In the genomic region with DNA sequence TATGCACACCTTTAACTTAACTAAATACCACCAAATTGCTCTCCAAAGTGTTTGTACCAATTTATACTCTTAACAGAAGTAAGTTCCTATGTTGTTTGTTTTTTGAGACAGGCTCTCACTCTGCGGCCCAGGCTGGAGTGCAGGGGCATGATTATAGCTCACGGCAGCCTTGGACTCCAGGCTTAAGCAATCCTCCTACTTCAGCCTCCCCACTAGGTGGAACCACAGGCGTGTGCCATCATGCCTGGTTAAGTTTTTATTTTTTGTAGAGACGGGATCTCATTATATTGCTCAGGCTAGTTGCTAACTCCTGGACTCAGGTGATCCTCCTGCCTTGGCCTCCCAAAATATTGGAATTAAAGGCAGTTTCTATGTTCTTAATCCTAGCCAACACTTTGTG, we compare ENCODE assay signal across 11 cellular contexts. TPM values are rescaled to one million over a fixed set of nuclear protein-coding genes. Genes with fewer than 3 reads are reported as not detected.
DNase-seq lines count a peak whose midpoint lies in the region; ATAC-seq, FAIRE-seq and TF ChIP-seq lines count a peak whose summit lies in the region.
"Had no signal": no experiment of that assay in that cellular context is flagged by ENCODE, and none has a peak within 500 bp of the region (broad histone marks: within the 10 kb centered on the region; RNA-seq: fewer than 3 reads in every experiment).

No MANE protein-coding gene starts in this region.

- peak; percentile 44 for TF ChIP-seq CTCF in HepG2 (CRISPR knock-in tag; IDR thresholded peaks at IDR 0.05)
- TF ChIP-seq CTCF in right lobe of liver (IDR thresholded peaks at IDR 0.05) = no peak
- peak; percentile 6; the same call in 1 of the 2 replicates for TF ChIP-seq CTCF in OCI-LY1 (IDR thresholded peaks at IDR 0.05; ENCODE audit: low read length)
- peak in 2 of 3 experiments; percentile 7 to 13; a peak in 2 of 4 replicates for TF ChIP-seq CTCF in H1 (IDR thresholded peaks at IDR 0.05; ENCODE audit: control extremely low read depth in 1 of 3, insufficient read depth in 1 of 3, low read depth in 1 of 3, low read length in 3 of 3)
- TF ChIP-seq CTCF in uterus (IDR thresholded peaks at IDR 0.05) = no peak

- POLR2A ChIA-PET in HepG2 (lab: Yijun Ruan, JAX) (no interaction called here), H1 (lab: Charles Lee; ENCODE audit: partially characterized antibody) (interaction anchor here (0.9 kb wide), 1 partner anchor 10 kb away, joined by 3 read pairs; no protein-coding TSS in a partner anchor)

- no peak overlapping the region for H3K4ac ChIP-seq in H1 (replicated peaks; ENCODE audit: insufficient read length, low read depth, low read length)

- no peak overlapping the region for H4K8ac ChIP-seq in H1 (ENCODE audit: extremely low read depth, insufficient read depth, low read length)

- H4K20me1 ChIP-seq in HepG2 (ENCODE audit: insufficient read depth, low read length) = no peaks in the 10 kb centered on the region
- H4K20me1 ChIP-seq in OCI-LY1 (ENCODE audit: insufficient read depth, low read length) = no peaks in the 10 kb centered on the region
- H4K20me1 ChIP-seq in H1 (replicated peaks in 1 of 2; ENCODE audit: control insufficient read depth in 1 of 2, insufficient read depth in 2 of 2, low read length in 2 of 2) = no peaks in the 10 kb centered on the region
- H4K20me1 ChIP-seq: BLaER1 had no signal

- H3K23ac ChIP-seq in H1 (ENCODE audit: insufficient read length) = no peak overlapping the region

- no peak overlapping the region for H3K27ac ChIP-seq in HepG2 (ENCODE audit: extremely low read length, insufficient read depth, low read length)
- H3K27ac ChIP-seq in right lobe of liver = no peak overlapping the region
- H3K27ac ChIP-seq in OCI-LY1 (ENCODE audit: low read depth, low read length, poor library complexity, severe bottlenecking) = no peak overlapping the region
- H3K27ac ChIP-seq in H1 (ENCODE audit: low read depth, low read length) = no peak overlapping the region
- H3K27ac ChIP-seq in uterus = peak overlapping the region; percentile 61 to 68
- H3K27ac ChIP-seq: BLaER1 had no signal

- TF ChIP-seq POLR2A in HepG2 (IDR thresholded peaks at IDR 0.05; ENCODE audit: insufficient read depth in 1 of 2, low read depth in 2 of 2, low read length in 2 of 2) (no peak), right lobe of liver (IDR thresholded peaks at IDR 0.05) (no peak), H1 (IDR thresholded peaks at IDR 0.05; ENCODE audit: control extremely low read depth in 1 of 2, low read depth in 2 of 2, low read length in 2 of 2) (no peak), uterus (IDR thresholded peaks at IDR 0.05) (no peak)

- H3K56ac ChIP-seq in H1 (replicated peaks; ENCODE audit: insufficient read length, low read depth, low read length) = no peak overlapping the region

- no peak overlapping the region for H3K14ac ChIP-seq in H1 (ENCODE audit: insufficient read length)

- H3K36me3 ChIP-seq in HepG2 (replicated peaks in 1 of 2; ENCODE audit: control insufficient read depth in 1 of 2, insufficient read depth in 2 of 2, low read length in 2 of 2) = no peaks in the 10 kb centered on the region
- no peaks in the 10 kb centered on the region for H3K36me3 ChIP-seq in right lobe of liver
- no peaks in the 10 kb centered on the region for H3K36me3 ChIP-seq in OCI-LY1 (ENCODE audit: insufficient read depth, low read length)
- H3K36me3 ChIP-seq in H1 (ENCODE audit: control insufficient read depth in 2 of 4, insufficient read depth in 4 of 4, low read length in 3 of 4) = no peaks in the 10 kb centered on the region
- no peaks in the 10 kb centered on the region for H3K36me3 ChIP-seq in uterus
- H3K36me3 ChIP-seq: BLaER1 had no signal

- no peaks in the 10 kb centered on the region for H3K9me3 ChIP-seq in HepG2 (ENCODE audit: low read length)
- no peaks in the 10 kb centered on the region for H3K9me3 ChIP-seq in right lobe of liver
- H3K9me3 ChIP-seq in OCI-LY1 (ENCODE audit: low read length) = no peaks in the 10 kb centered on the region
- no peaks in the 10 kb centered on the region for H3K9me3 ChIP-seq in H1 (ENCODE audit: insufficient read depth in 2 of 2, low read depth in 1 of 2, low read length in 1 of 2)
- H3K9me3 ChIP-seq in uterus = no peaks in the 10 kb centered on the region
- H3K9me3 ChIP-seq: BLaER1 had no signal

- H2BK20ac ChIP-seq in H1 (ENCODE audit: low read length) = no peak overlapping the region

- H3K4me3 ChIP-seq in HepG2 (replicated peaks in 1 of 3; ENCODE audit: insufficient read depth in 1 of 3, low read depth in 2 of 3, low read length in 3 of 3) (no peak overlapping the region), right lobe of liver (no peak overlapping the region), OCI-LY1 (ENCODE audit: low read depth, low read length, poor library complexity, severe bottlenecking) (no peak overlapping the region), H1 (ENCODE audit: extremely low read depth in 1 of 4, insufficient read depth in 2 of 4, low read depth in 3 of 4, low read length in 4 of 4) (no peak overlapping the region), uterus (no peak overlapping the region)
- H3K4me3 ChIP-seq: BLaER1 had no signal

- H2BK12ac ChIP-seq in H1 (ENCODE audit: low read depth, low read length) = no peak overlapping the region

- ATAC-seq in HepG2 (peak; percentile 44), right lobe of liver (no peak), GM19023 (IDR thresholded peaks at IDR 0.05; ENCODE audit: unreplicated experiment) (no peak)

- no peak for TF ChIP-seq EP300 in HepG2 (IDR thresholded peaks at IDR 0.05; ENCODE audit: low read depth in 2 of 2, low read length in 2 of 2)
- no peak for TF ChIP-seq EP300 in HepG2 (CRISPR knock-in tag; IDR thresholded peaks at IDR 0.05; ENCODE audit: borderline replicate concordance)
- TF ChIP-seq EP300 in H1 (IDR thresholded peaks at IDR 0.05; ENCODE audit: borderline replicate concordance in 1 of 2, low read depth in 2 of 2, low read length in 2 of 2) = no peak

- H3K4me1 ChIP-seq in HepG2 (ENCODE audit: insufficient read depth, low read length) (peaks cover 18% of the 10 kb centered on the region), right lobe of liver (peaks cover 0 to 3% (median 0%) of the 10 kb centered on the region in 4 donors), OCI-LY1 (ENCODE audit: insufficient read depth, low read length, severe bottlenecking) (peaks cover 6% of the 10 kb centered on the region), H1 (replicated peaks in 1 of 4; ENCODE audit: control insufficient read depth in 3 of 4, insufficient read depth in 4 of 4, low read length in 3 of 4) (no peaks in the 10 kb centered on the region), uterus (no peaks in the 10 kb centered on the region)

- TF ChIP-seq RAD21 in HepG2 (CRISPR knock-in tag; IDR thresholded peaks at IDR 0.05) = no peak
- TF ChIP-seq RAD21 in H1 (IDR thresholded peaks at IDR 0.05 in 1 of 2, conservative IDR thresholded peaks at IDR 0.05 in 1 of 2; ENCODE audit: low read depth in 2 of 2, low read length in 2 of 2) = peak; percentile 23 to 42; a peak in 3 of 4 replicates

- H3K9me2 ChIP-seq in OCI-LY1 (ENCODE audit: low read depth, low read length) = no peaks in the 10 kb centered on the region

- intact Hi-C loops in HepG2 (cut with micrococcal nuclease; ENCODE audit: unreplicated experiment) (no loop called here), right lobe of liver (cut with DNase I) (no loop called here), uterus (cut with DNase I; ENCODE audit: low total_unique reads) (no loop called here)

- H2AK5ac ChIP-seq in H1 (ENCODE audit: low read depth, low read length) = no peak overlapping the region

- WGBS in HepG2 (ENCODE audit: low lambda C conversion rate) = 33% methylated on average over 4 of the region's 4 CpGs
- WGBS in right lobe of liver (ENCODE audit: insufficient coverage, low coverage, low lambda C conversion rate, missing lambda C conversion rate) = 100% methylated on average over 2 of the region's 4 CpGs
- WGBS in H1 (ENCODE audit: extremely low coverage in 1 of 2, insufficient coverage in 1 of 2, insufficient read length in 1 of 2, insufficient replicate concordance in 2 of 2, low coverage in 1 of 2, low lambda C conversion rate in 2 of 2, missing lambda C conversion rate in 1 of 2), 2 experiments = 89% methylated on average over 4 of the region's 4 CpGs; no CpG with 5 or more reads in 1 of the 2 experiments

- H2AFZ ChIP-seq in HepG2 (ENCODE audit: low read length) (no peak overlapping the region), OCI-LY1 (ENCODE audit: low read length) (no peak overlapping the region), H1 (ENCODE audit: low read length) (no peak overlapping the region)

- H2BK15ac ChIP-seq in H1 (ENCODE audit: low read length) = no peak overlapping the region

- H4K91ac ChIP-seq in H1 (replicated peaks; ENCODE audit: insufficient read length, low read length) = no peak overlapping the region

- no peaks in the 10 kb centered on the region for H3F3A ChIP-seq in OCI-LY1 (ENCODE audit: insufficient read depth, low read length)

- no peak overlapping the region for H2BK120ac ChIP-seq in H1 (replicated peaks; ENCODE audit: low read depth, low read length)

- CTCF ChIA-PET in HepG2 (lab: Yijun Ruan, JAX; ENCODE audit: low intra/inter-chr PET ratio, low total read pairs) (no interaction called here), H1 (lab: Charles Lee; ENCODE audit: partially characterized antibody) (interaction anchor here (0.9 to 2.6 kb wide), 10 partner anchors 8 to 79 kb away, joined by 3 to 16 read pairs (median 3); no protein-coding TSS in a partner anchor)

- no peaks in the 10 kb centered on the region for H3K79me1 ChIP-seq in H1 (ENCODE audit: low read depth, low read length)

- H3K18ac ChIP-seq in H1 (ENCODE audit: extremely low read depth, low read length) = no peak overlapping the region

- no peak overlapping the region for H3K4me2 ChIP-seq in HepG2 (ENCODE audit: low read depth, low read length)
- no peak overlapping the region for H3K4me2 ChIP-seq in OCI-LY1 (ENCODE audit: low read length)
- no peak overlapping the region for H3K4me2 ChIP-seq in H1 (ENCODE audit: insufficient read depth in 1 of 2, low read depth in 2 of 2, low read length in 2 of 2)
- H3K4me2 ChIP-seq: BLaER1 had no signal

- H2BK5ac ChIP-seq in H1 (ENCODE audit: low read depth, low read length) = no peak overlapping the region

- no peaks in the 10 kb centered on the region for H3K23me2 ChIP-seq in H1 (ENCODE audit: low read depth, low read length)

- H4K5ac ChIP-seq in H1 (ENCODE audit: insufficient read length, low read depth, low read length) = no peak overlapping the region

- in situ Hi-C loops in HepG2 (cut with HindIII; ENCODE audit: extremely low pct_ligation_motif_present, low pct_unique_long_range_greater_than_20kb) = no loop called here

- H3K79me2 ChIP-seq in HepG2 (ENCODE audit: insufficient read depth, low read length) (no peaks in the 10 kb centered on the region), OCI-LY1 (ENCODE audit: insufficient read depth, low read length) (no peaks in the 10 kb centered on the region), H1 (ENCODE audit: control insufficient read depth in 1 of 2, insufficient read depth in 2 of 2, low read length in 2 of 2) (no peaks in the 10 kb centered on the region)

- no peak overlapping the region for H3K9ac ChIP-seq in HepG2 (ENCODE audit: insufficient read depth, low read depth, low read length)
- no peak overlapping the region for H3K9ac ChIP-seq in OCI-LY1 (ENCODE audit: low read length)
- H3K9ac ChIP-seq in H1 (replicated peaks in 1 of 4; ENCODE audit: extremely low read depth in 1 of 4, low read depth in 3 of 4, low read length in 3 of 4) = no peak overlapping the region
- H3K9ac ChIP-seq: BLaER1 had no signal

- DNase-seq in HepG2 (ENCODE audit: low spot score) (peak; percentile 12), right lobe of liver (no peak), H1 (ENCODE audit: low read depth in 1 of 2, low spot score in 2 of 2) (no peak), uterus (no peak), NCI-H524 (lab: John Stamatoyannopoulos, UW) (no peak), HPDE6-E6E7 (ENCODE audit: extremely low spot score) (no peak)
- DNase-seq: kidney, NCI-H2171 treated with DMSO at 0.1 percent for 48 hours had no signal

- no peaks in the 10 kb centered on the region for H3K27me3 ChIP-seq in HepG2 (ENCODE audit: control insufficient read depth in 1 of 2, insufficient read depth in 2 of 2, low read length in 2 of 2)
- H3K27me3 ChIP-seq in right lobe of liver = no peaks in the 10 kb centered on the region
- no peaks in the 10 kb centered on the region for H3K27me3 ChIP-seq in OCI-LY1 (ENCODE audit: insufficient read depth, low read length)
- H3K27me3 ChIP-seq in H1 (replicated peaks in 1 of 4; ENCODE audit: control insufficient read depth in 3 of 4, extremely low read depth in 1 of 4, insufficient read depth in 3 of 4, low read length in 3 of 4) = no peaks in the 10 kb centered on the region
- no peaks in the 10 kb centered on the region for H3K27me3 ChIP-seq in uterus
- H3K27me3 ChIP-seq: BLaER1 had no signal

- BruUV-seq in HepG2 (replicated peaks; lab: Mats Ljungman, UMichigan) = no TSS peak

- FAIRE-seq in HepG2 (lab: Jason Lieb, UNC) = no peak
- FAIRE-seq in H1 (lab: Jason Lieb, UNC) = no peak
- FAIRE-seq: kidney had no signal

RNA-seq across cellular contexts. Expression of gene NAB1, which starts 13.1 kb away (rescaled TPM):
- total RNA-seq in HepG2 (2016; rRNA removed; fragmentation: Illumina TruSeq; extraction: Trizol) (46.0 and 51.2 TPM in 2 replicates), right lobe of liver (10 to 100 TPM; 22.0 to 29.9 (median 23.8) TPM), uterus (100 to 1,000 TPM in 1 of 4 donors, 10 to 100 TPM in 3; 59.2 to 132 (median 78.2) TPM)
- total RNA-seq in HepG2 (2016; cell fraction: cytosol; rRNA removed; fragmentation: Illumina TruSeq; extraction: Trizol; ENCODE audit: low read depth) = 139 and 176 TPM in 2 replicates
- 49.6 and 52.0 TPM in 2 replicates for total RNA-seq in HepG2 (2016; cell fraction: insoluble cytoplasmic fraction; rRNA removed; fragmentation: Illumina TruSeq; extraction: Trizol)
- total RNA-seq in HepG2 (2016; cell fraction: membrane; rRNA removed; fragmentation: Illumina TruSeq; extraction: Trizol) = 123 and 139 TPM in 2 replicates
- total RNA-seq in HepG2 (2016; cell fraction: nucleus; rRNA removed; fragmentation: Illumina TruSeq; extraction: Trizol) = 44.1 and 50.2 TPM in 2 replicates
- polyA plus RNA-seq in HepG2 (2011; rRNA removed) (19.6 and 24.5 TPM in 2 replicates), H1 (2011; rRNA removed) (8.5 and 21.9 TPM in 2 replicates)
- 9.0 and 11.6 TPM in 2 replicates for polyA plus RNA-seq in HepG2 (2011; cell fraction: cytosol; rRNA removed)
- polyA plus RNA-seq in HepG2 (2011; cell fraction: nucleus; rRNA removed) = 38.8 and 42.4 TPM in 2 replicates
- polyA plus RNA-seq in HepG2 (2012) = 23.4 and 23.6 TPM in 2 replicates
- polyA plus RNA-seq in HepG2 (2016; cell fraction: cytosol; fragmentation: Illumina TruSeq; extraction: Trizol; ENCODE audit: low read depth) = 7.2 and 7.4 TPM in 2 replicates
- 43.9 and 45.3 TPM in 2 replicates for polyA plus RNA-seq in HepG2 (2016; cell fraction: insoluble cytoplasmic fraction; fragmentation: Illumina TruSeq; extraction: Trizol; ENCODE audit: low read depth)
- 24.2 and 27.5 TPM in 2 replicates for polyA plus RNA-seq in HepG2 (2016; cell fraction: membrane; fragmentation: Illumina TruSeq; extraction: Trizol; ENCODE audit: low read depth)
- polyA plus RNA-seq in HepG2 (2016; cell fraction: nucleus; fragmentation: Illumina TruSeq; extraction: Trizol; ENCODE audit: insufficient read depth, low read depth) = 72.5 and 83.7 TPM in 2 replicates
- 18.6 and 50.1 TPM in 2 replicates for polyA minus RNA-seq in HepG2 (2011; rRNA and poly(A)+ RNA removed; ENCODE audit: low replicate concordance)
- 28.5 and 29.1 TPM in 2 replicates for polyA minus RNA-seq in HepG2 (2011; cell fraction: cytosol; rRNA and poly(A)+ RNA removed)
- polyA minus RNA-seq in HepG2 (2011; cell fraction: nucleus; rRNA and poly(A)+ RNA removed) = 33.7 and 45.5 TPM in 2 replicates
- total RNA-seq in H1 (2021; fragmentation: NEBNext Ultra II Directional; extraction: Animal tissue kit (Norgen Biotek cat#: 25700)) = 28.2 and 28.6 TPM in 2 replicates
- 10.4 TPM for polyA plus RNA-seq in H1 (2011; cell fraction: cytosol; rRNA removed)
- 22.3 TPM for polyA plus RNA-seq in H1 (2011; cell fraction: nucleus; rRNA removed)
- polyA plus RNA-seq in H1 (2012, experiment 1 of 2) = 14.7 to 20.7 TPM (median 18.8 TPM) in 4 replicates
- 1.8 TPM for polyA plus RNA-seq in H1 (2012, experiment 2 of 2)
- 19.7 TPM for polyA plus RNA-seq in H1 (2013, experiment 1 of 2)
- 17.3 TPM for polyA plus RNA-seq in H1 (2013, experiment 2 of 2)
- polyA minus RNA-seq in H1 (2011; rRNA and poly(A)+ RNA removed) = 26.3 and 33.1 TPM in 2 replicates
- 11.1 TPM for polyA minus RNA-seq in H1 (2011; cell fraction: cytosol; rRNA and poly(A)+ RNA removed)
- polyA minus RNA-seq in H1 (2011; cell fraction: nucleus; rRNA and poly(A)+ RNA removed) = 39.9 TPM

Comparison
In these comparisons a context has a peak if more than half of its experiments do, and no peak if none do; other contexts are left out.
1. CTCF ChIP-seq: peak in HepG2 (single experiment), OCI-LY1 (single experiment) and H1 (2 of 3); none in right lobe of liver (0 of 4) and uterus (0 of 4).
2. H3K27ac ChIP-seq: peak in uterus (2 of 2); none in HepG2 (single experiment), right lobe of liver (0 of 3), OCI-LY1 (single experiment) and H1 (single experiment).
3. Of the 41 proteins assayed by ChIP-seq in both HepG2 and H1: peak only in HepG2: none; only in H1: RAD21; in both: CTCF; in neither: 39.